ENCODE assay signal across 8 cellular contexts in genomic region chr7:87877641-87878040, GRCh38. TPM values are rescaled to one million over a fixed set of nuclear protein-coding genes. Genes with fewer than 3 reads are reported as not detected.
DNase-seq lines count a peak whose midpoint lies in the region; ATAC-seq and TF ChIP-seq lines count a peak whose summit lies in the region.

No MANE protein-coding gene starts in this region.

- H3K9me3 Mint-ChIP-seq in activated naive CD4-positive, alpha-beta T cell treated with anti-CD3 and anti-CD28 coated beads for 36 hours: peaks cover 3% of the 10 kb centered on the region
- peaks cover 4% of the 10 kb centered on the region for H3K9me3 Mint-ChIP-seq in type B pancreatic cell

- H3K9ac ChIP-seq in adipocyte (ENCODE audit: low read length) (peak overlapping the region; percentile 92), liver (ENCODE audit: low read depth in 1 of 2, low read length in 2 of 2) (peak overlapping the region; percentile 86 to 95)

- H3K9me3 ChIP-seq in adipocyte (ENCODE audit: control insufficient read depth, low read length) (no peaks in the 10 kb centered on the region), liver (ENCODE audit: control insufficient read depth in 4 of 4, low read length in 3 of 4) (no peaks in the 10 kb centered on the region)

- TF ChIP-seq CTCF in liver (IDR thresholded peaks at IDR 0.05; ENCODE audit: low read depth, low read length, missing input control) (no peak), type B pancreatic cell (conservative IDR thresholded peaks at IDR 0.05) (no peak)

- H3K4me1 ChIP-seq in adipocyte (ENCODE audit: control insufficient read depth, insufficient read depth, low read length): peaks cover 18% of the 10 kb centered on the region
- H3K4me1 ChIP-seq in liver (ENCODE audit: control insufficient read depth in 4 of 4, insufficient read depth in 4 of 4, low read length in 3 of 4): peaks cover 1 to 22% (median 4%) of the 10 kb centered on the region in 4 donors

- CTCF ChIA-PET in activated naive CD4-positive, alpha-beta T cell treated with anti-CD3 and anti-CD28 coated beads for 36 hours (lab: Charles Lee): no interaction called here

- no peaks in the 10 kb centered on the region for H3K27me3 Mint-ChIP-seq in activated naive CD4-positive, alpha-beta T cell treated with anti-CD3 and anti-CD28 coated beads for 36 hours (ENCODE audit: low read depth)
- no peaks in the 10 kb centered on the region for H3K27me3 Mint-ChIP-seq in type B pancreatic cell

- DNase-seq in activated naive CD4-positive, alpha-beta T cell treated with anti-CD3 and anti-CD28 coated beads for 36 hours: no peak
- no peak for DNase-seq in activated naive CD4-positive, alpha-beta T cell treated with anti-CD3 and anti-CD28 coated beads, Interleukin-2, amount 50 U/mL, for 16 hours
- DNase-seq in adipocyte (ENCODE audit: low read depth): peak; percentile 26
- DNase-seq in type B pancreatic cell (ENCODE audit: extremely low spot score, unreplicated experiment): no peak
- DNase-seq in ureter (ENCODE audit: low spot score): no peak
- no peak for DNase-seq in GDM1 (lab: John Stamatoyannopoulos, UW)

- H3K27ac Mint-ChIP-seq in activated naive CD4-positive, alpha-beta T cell treated with anti-CD3 and anti-CD28 coated beads for 36 hours: peak overlapping the region; percentile 91
- peak overlapping the region; percentile 98 for H3K27ac Mint-ChIP-seq in type B pancreatic cell

- no peaks in the 10 kb centered on the region for H3K36me3 ChIP-seq in adipocyte (ENCODE audit: control insufficient read depth, insufficient read depth, low read length, severe bottlenecking)
- no peaks in the 10 kb centered on the region for H3K36me3 ChIP-seq in liver (ENCODE audit: control insufficient read depth in 4 of 4, insufficient read depth in 3 of 4, low read depth in 1 of 4, low read length in 3 of 4)

- no peak for ATAC-seq in GM18498 (IDR thresholded peaks at IDR 0.05; ENCODE audit: unreplicated experiment)

- no peak for TF ChIP-seq RAD21 in liver (IDR thresholded peaks at IDR 0.05)

- peak overlapping the region; percentile 95 for H3K4me3 ChIP-seq in adipocyte (ENCODE audit: low read length)
- peak overlapping the region in 1 of 3 donors; percentile 97 for H3K4me3 ChIP-seq in liver (ENCODE audit: low read depth in 1 of 3, low read length in 3 of 3)

- H3K27ac ChIP-seq in liver (ENCODE audit: low read depth in 1 of 2, low read length in 2 of 2): no peak overlapping the region

- H3K36me3 Mint-ChIP-seq in activated naive CD4-positive, alpha-beta T cell treated with anti-CD3 and anti-CD28 coated beads for 36 hours (ENCODE audit: low read depth): peaks cover 42% of the 10 kb centered on the region
- peaks cover 19% of the 10 kb centered on the region for H3K36me3 Mint-ChIP-seq in type B pancreatic cell

- 23% methylated on average over 5 of the region's 5 CpGs for WGBS in liver

- peaks cover 40% of the 10 kb centered on the region for H3K4me1 Mint-ChIP-seq in activated naive CD4-positive, alpha-beta T cell treated with anti-CD3 and anti-CD28 coated beads for 36 hours (ENCODE audit: low read depth)
- H3K4me1 Mint-ChIP-seq in type B pancreatic cell (ENCODE audit: unreplicated experiment): peaks cover 30% of the 10 kb centered on the region

- intact Hi-C loops in activated naive CD4-positive, alpha-beta T cell treated with anti-CD3 and anti-CD28 coated beads for 36 hours (cut with micrococcal nuclease): loop anchor here (2.0 to 10.0 kb wide), 5 partner anchors 235 to 943 kb away; partner anchors contain the start of genes ABCB1, ELAPOR2 and TMEM243

- H3K4me3 Mint-ChIP-seq in activated naive CD4-positive, alpha-beta T cell treated with anti-CD3 and anti-CD28 coated beads for 36 hours: peak overlapping the region; percentile 91
- peak overlapping the region; percentile 95 for H3K4me3 Mint-ChIP-seq in type B pancreatic cell

- H3K27me3 ChIP-seq in adipocyte (replicated peaks; ENCODE audit: control insufficient read depth, insufficient read depth, low read length) (no peaks in the 10 kb centered on the region), liver (ENCODE audit: control insufficient read depth in 4 of 4, insufficient read depth in 4 of 4, low read length in 3 of 4) (no peaks in the 10 kb centered on the region)

TF ChIP-seq in liver, 16 proteins besides CTCF, POLR2A, EP300 and RAD21:
- TF ChIP-seq, protein P1, sequence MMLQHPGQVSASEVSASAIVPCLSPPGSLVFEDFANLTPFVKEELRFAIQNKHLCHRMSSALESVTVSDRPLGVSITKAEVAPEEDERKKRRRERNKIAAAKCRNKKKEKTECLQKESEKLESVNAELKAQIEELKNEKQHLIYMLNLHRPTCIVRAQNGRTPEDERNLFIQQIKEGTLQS (IDR thresholded peaks at IDR 0.05): no peak

RNA-seq across cellular contexts. Expression of gene DBF4, which starts 1.3 kb away (rescaled TPM):
- 10 to 100 TPM; 70.1 to 70.6 TPM for total RNA-seq in activated naive CD4-positive, alpha-beta T cell treated with anti-CD3 and anti-CD28 coated beads for 36 hours
- 10 to 100 TPM in 1 of 2 donors, 1 to 10 TPM in 1; 4.0 to 27.0 TPM for total RNA-seq in liver
- 1 to 10 TPM; 2.3 to 3.4 TPM for polyA plus RNA-seq in liver
- 15.2 and 37.8 TPM in 2 replicates for total RNA-seq in type B pancreatic cell (ENCODE audit: low replicate concordance)
- 12.1 TPM for total RNA-seq in ureter

RNA-seq across cellular contexts. Expression of gene SLC25A40, which starts 1.5 kb away (rescaled TPM):
- 10 to 100 TPM; 32.7 to 38.3 TPM for total RNA-seq in activated naive CD4-positive, alpha-beta T cell treated with anti-CD3 and anti-CD28 coated beads for 36 hours
- total RNA-seq in liver: 10 to 100 TPM in 1 of 2 donors, 1 to 10 TPM in 1; 4.6 to 14.4 TPM
- polyA plus RNA-seq in liver: 1 to 10 TPM; 3.5 to 4.1 TPM
- total RNA-seq in type B pancreatic cell (ENCODE audit: low replicate concordance): 12.9 and 21.9 TPM in 2 replicates
- total RNA-seq in ureter: 21.3 TPM

RNA-seq across cellular contexts. Expression of gene ADAM22, which starts 56.4 kb away (rescaled TPM):
- total RNA-seq in activated naive CD4-positive, alpha-beta T cell treated with anti-CD3 and anti-CD28 coated beads for 36 hours: 1 to 10 TPM; 1.2 to 1.9 TPM
- total RNA-seq in liver: under 1 TPM; 0.25 to 0.61 TPM
- polyA plus RNA-seq in liver: under 1 TPM; 0.04 to 0.05 TPM
- total RNA-seq in type B pancreatic cell (ENCODE audit: low replicate concordance): 2.9 and 8.1 TPM in 2 replicates
- total RNA-seq in ureter: 26.4 TPM
